In the genomic region with DNA sequence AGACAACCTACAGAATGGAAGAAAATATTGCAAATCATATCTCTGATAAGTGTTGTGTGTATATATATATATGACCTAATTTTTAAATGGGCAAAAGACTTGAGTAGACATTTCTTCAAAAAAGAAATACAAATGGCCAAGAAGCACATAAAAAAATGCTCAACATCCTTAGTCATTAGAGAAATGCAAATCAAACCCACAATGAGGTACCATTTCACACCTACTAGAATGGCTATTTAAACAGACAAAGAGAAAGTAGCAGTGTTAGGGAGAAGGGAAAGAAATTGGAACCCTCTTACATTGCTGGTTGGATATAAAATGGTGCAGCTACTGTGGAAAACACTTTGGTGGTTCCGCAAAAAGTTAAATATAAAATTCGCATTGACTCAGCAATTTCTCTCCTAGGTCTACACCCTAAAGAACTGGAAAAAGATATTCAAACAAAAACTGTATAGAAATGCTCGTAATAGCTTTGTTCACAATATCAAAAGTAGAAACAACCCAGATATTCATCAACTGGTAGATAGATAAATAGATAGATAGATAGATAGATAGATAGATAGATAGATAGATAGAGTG, we compare ENCODE assay signal across 12 cellular contexts. TPM values are rescaled to one million over a fixed set of nuclear protein-coding genes. Genes with fewer than 3 reads are reported as not detected.
DNase-seq lines count a peak whose midpoint lies in the region; ATAC-seq and TF ChIP-seq lines count a peak whose summit lies in the region.
"Had no signal": no experiment of that assay in that cellular context is flagged by ENCODE, and none has a peak within 500 bp of the region (broad histone marks: within the 10 kb centered on the region; RNA-seq: fewer than 3 reads in every experiment).

No MANE protein-coding gene starts in this region.

- TF ChIP-seq POLR2A in upper lobe of left lung (IDR thresholded peaks at IDR 0.05) (no peak), GM18505 (IDR thresholded peaks at IDR 0.05; ENCODE audit: borderline replicate concordance, extremely low read depth, insufficient read depth, insufficient read length) (no peak)

- no peak overlapping the region for H3K4me3 Mint-ChIP-seq in HFFc6

- H3K27me3 ChIP-seq in heart right ventricle (no peaks in the 10 kb centered on the region), upper lobe of left lung (no peaks in the 10 kb centered on the region)
- no peaks in the 10 kb centered on the region for H3K27me3 ChIP-seq in effector memory CD4-positive, alpha-beta T cell (replicated peaks; ENCODE audit: control insufficient read depth, insufficient read depth, low read length, poor library complexity, severe bottlenecking)
- H3K27me3 ChIP-seq: breast epithelium, neutrophil had no signal

- WGBS in heart right ventricle, 2 donors = 97% methylated on average over 3 of the region's 3 CpGs
- WGBS in upper lobe of left lung, 2 donors = 94 to 96% methylated on average over 3 of the region's 3 CpGs

- ATAC-seq in heart right ventricle (no peak), Right ventricle myocardium inferior (no peak), HG03354 (IDR thresholded peaks at IDR 0.05; ENCODE audit: poor library complexity, severe bottlenecking, unreplicated experiment) (peak; percentile 30), upper lobe of left lung (ENCODE audit: low FRiP score in 2 of 2) (no peak), GM18505 (IDR thresholded peaks at IDR 0.05; ENCODE audit: unreplicated experiment) (no peak), GM18861 (IDR thresholded peaks at IDR 0.05; ENCODE audit: unreplicated experiment) (no peak)

- H3K4me1 ChIP-seq in heart right ventricle = peaks cover 0 to 20% (median 7%) of the 10 kb centered on the region in 9 donors
- H3K4me1 ChIP-seq in effector memory CD4-positive, alpha-beta T cell (ENCODE audit: control insufficient read depth, insufficient read depth, low read length, poor library complexity, severe bottlenecking) = peaks cover 12% of the 10 kb centered on the region
- peaks cover 15 to 49% (median 32%) of the 10 kb centered on the region in 4 donors for H3K4me1 ChIP-seq in upper lobe of left lung
- H3K4me1 ChIP-seq: breast epithelium had no signal

- DNase-seq in heart right ventricle (no peak), Right ventricle myocardium inferior (ENCODE audit: missing footprints) (no peak), upper lobe of left lung (no peak), HFFc6 (no peak)
- DNase-seq in effector memory CD4-positive, alpha-beta T cell = no peak
- DNase-seq: NCI-H1694 treated with DMSO at 0.1 percent for 48 hours, SHP77 treated with DMSO at 0.1 percent for 48 hours had no signal

- no peak overlapping the region for H3K4me3 ChIP-seq in heart right ventricle
- H3K4me3 ChIP-seq in effector memory CD4-positive, alpha-beta T cell (ENCODE audit: insufficient read depth, low read depth, low read length, poor library complexity, severe bottlenecking) = no peak overlapping the region
- H3K4me3 ChIP-seq in upper lobe of left lung = no peak overlapping the region
- H3K4me3 ChIP-seq: breast epithelium had no signal

- intact Hi-C loops in heart right ventricle (cut with DNase I) (no loop called here), Right ventricle myocardium inferior (cut with DNase I) (no loop called here)

- H3K4me1 Mint-ChIP-seq in HFFc6 (ENCODE audit: low read depth) = peaks cover 42% of the 10 kb centered on the region

- H3K36me3 Mint-ChIP-seq in HFFc6 (ENCODE audit: low read depth) = no peaks in the 10 kb centered on the region

- peaks cover 3% of the 10 kb centered on the region for H3K27me3 Mint-ChIP-seq in HFFc6 (ENCODE audit: insufficient read depth)

- no peak overlapping the region for H3K27ac Mint-ChIP-seq in HFFc6

- H3K9me3 ChIP-seq in heart right ventricle = no peaks in the 10 kb centered on the region
- H3K9me3 ChIP-seq in effector memory CD4-positive, alpha-beta T cell (ENCODE audit: control insufficient read depth, low read length) = no peaks in the 10 kb centered on the region
- no peaks in the 10 kb centered on the region for H3K9me3 ChIP-seq in upper lobe of left lung
- H3K9me3 ChIP-seq: breast epithelium, neutrophil had no signal

- TF ChIP-seq CTCF in heart right ventricle (IDR thresholded peaks at IDR 0.05) (no peak), upper lobe of left lung (IDR thresholded peaks at IDR 0.05) (no peak), HFFc6 (IDR thresholded peaks at IDR 0.05) (no peak)

- no peaks in the 10 kb centered on the region for H3K9me3 Mint-ChIP-seq in HFFc6

- no peak for TF ChIP-seq EP300 in upper lobe of left lung (IDR thresholded peaks at IDR 0.05)

- H3K36me3 ChIP-seq in heart right ventricle (peaks cover 0 to 3% (median 0%) of the 10 kb centered on the region in 9 donors), upper lobe of left lung (peaks cover 0 to under 1% (median 0%) of the 10 kb centered on the region in 4 donors)
- peaks cover 9% of the 10 kb centered on the region for H3K36me3 ChIP-seq in effector memory CD4-positive, alpha-beta T cell (ENCODE audit: control insufficient read depth, insufficient read depth, low read length)
- H3K36me3 ChIP-seq: breast epithelium had no signal

- H3K27ac ChIP-seq in heart right ventricle (peak overlapping the region in 7 of 10 donors; percentile 29 to 80 (median 74)), upper lobe of left lung (peak overlapping the region; percentile 55 to 86 (median 78))
- H3K27ac ChIP-seq in effector memory CD4-positive, alpha-beta T cell (ENCODE audit: insufficient read depth, low read length, poor library complexity, severe bottlenecking) = peak overlapping the region; percentile 54

RNA-seq across cellular contexts. Expression of a gene that starts 16.3 kb away (rescaled TPM):
- total RNA-seq in heart right ventricle (10 to 100 TPM in 2 of 10 donors, 1 to 10 TPM in 8; 3.1 to 17.4 (median 5.9) TPM), Right ventricle myocardium inferior (6.4 TPM), upper lobe of left lung (10 to 100 TPM; 33.2 to 73.0 (median 62.0) TPM)
- polyA plus RNA-seq in heart right ventricle = 1 to 10 TPM; 7.3 to 8.9 TPM
- 1 to 10 TPM in 4 of 6 experiments, under 1 TPM in 2; 0.59 to 5.5 (median 4.9) TPM for total RNA-seq in HFFc6 (2021; fragmentation: NEBNext Ultra II Directional; extraction: Animal tissue kit (Norgen Biotek cat#: 25700))

RNA-seq across cellular contexts. Expression of a gene that starts 56.5 kb away (rescaled TPM):
- total RNA-seq in heart right ventricle (10 to 100 TPM; 11.0 to 19.3 (median 15.2) TPM), Right ventricle myocardium inferior (19.5 TPM), upper lobe of left lung (10 to 100 TPM; 18.6 to 57.6 (median 32.2) TPM)
- 10 to 100 TPM; 19.4 to 34.5 TPM for polyA plus RNA-seq in heart right ventricle
- 10 to 100 TPM; 23.1 to 30.5 (median 25.7) TPM for total RNA-seq in HFFc6 (2021; fragmentation: NEBNext Ultra II Directional; extraction: Animal tissue kit (Norgen Biotek cat#: 25700))

RNA-seq across cellular contexts. Expression of a gene that starts 56.8 kb away (rescaled TPM):
- total RNA-seq in heart right ventricle (10 to 100 TPM; 15.7 to 24.5 (median 21.1) TPM), Right ventricle myocardium inferior (21.2 TPM), upper lobe of left lung (100 to 1,000 TPM in 1 of 6 donors, 10 to 100 TPM in 5; 29.5 to 247 (median 43.0) TPM)
- 1 to 10 TPM; 6.2 to 8.2 TPM for polyA plus RNA-seq in heart right ventricle
- 10 to 100 TPM; 23.6 to 27.9 (median 24.9) TPM for total RNA-seq in HFFc6 (2021; fragmentation: NEBNext Ultra II Directional; extraction: Animal tissue kit (Norgen Biotek cat#: 25700))
